Comparison of ENCODE assay signal across 4 cellular contexts in genomic region chr2:25426326-25426725, GRCh38.
"Had no signal": no experiment of that assay in that cellular context is flagged by ENCODE, and none has a peak within 500 bp of the region (broad histone marks: within the 10 kb centered on the region; RNA-seq: fewer than 3 reads in every experiment).

No MANE protein-coding gene starts in this region.

- DNase-seq: H9, HCEC 1CT had no signal

- H3K27ac Mint-ChIP-seq: GM23338, H9 had no signal

- H3K4me3 ChIP-seq: GM23338 had no signal

- H3K4me3 Mint-ChIP-seq: GM23338, H9 had no signal

- H3K9me3 Mint-ChIP-seq: GM23338, H9, IgD-negative memory B cell had no signal

- ATAC-seq: GM23338 had no signal

- H3K27me3 Mint-ChIP-seq: IgD-negative memory B cell had no signal

- H3K4me1 Mint-ChIP-seq: H9 had no signal
